Comparison of ENCODE assay signal across 11 cellular contexts in genomic region chr12:70660620-70661219, GRCh38. TPM values are rescaled to one million over a fixed set of nuclear protein-coding genes. Genes with fewer than 3 reads are reported as not detected.
DNase-seq lines count a peak whose midpoint lies in the region; ATAC-seq, FAIRE-seq and TF ChIP-seq lines count a peak whose summit lies in the region.
"Had no signal": no experiment of that assay in that cellular context is flagged by ENCODE, and none has a peak within 500 bp of the region (broad histone marks: within the 10 kb centered on the region; RNA-seq: fewer than 3 reads in every experiment).

No MANE protein-coding gene starts in this region.

- POLR2A ChIA-PET in PC-9 (lab: Charles Lee; ENCODE audit: unreplicated experiment) = interaction anchor here (0.5 kb wide), 1 partner anchor 94 kb away, joined by 4 read pairs; no protein-coding TSS in a partner anchor

- H3F3A ChIP-seq in PC-9 (ENCODE audit: insufficient read depth, low read depth) (peaks cover 4% of the 10 kb centered on the region; the same call in 1 of the 2 replicates), neural progenitor cell (ENCODE audit: low read depth) (peaks cover 17% of the 10 kb centered on the region)

- no peak overlapping the region for H3K9ac ChIP-seq in neural progenitor cell

- no peak overlapping the region for H2AFZ ChIP-seq in PC-9
- H2AFZ ChIP-seq in neural progenitor cell (replicated peaks) = no peak overlapping the region

- H3K27me3 ChIP-seq in PC-9 (ENCODE audit: insufficient read depth, low read depth) (no peaks in the 10 kb centered on the region), pancreas (no peaks in the 10 kb centered on the region), neural progenitor cell (no peaks in the 10 kb centered on the region)
- H3K27me3 ChIP-seq: cardiac muscle cell had no signal

- H3K27ac Mint-ChIP-seq in neural progenitor cell = no peak overlapping the region

- no peaks in the 10 kb centered on the region for H3K36me3 ChIP-seq in PC-9 (ENCODE audit: low read depth)
- H3K36me3 ChIP-seq in pancreas = no peaks in the 10 kb centered on the region
- H3K36me3 ChIP-seq in neural progenitor cell = no peaks in the 10 kb centered on the region
- H3K36me3 ChIP-seq: cardiac muscle cell had no signal

- ATAC-seq in GM19351 (IDR thresholded peaks at IDR 0.05; ENCODE audit: unreplicated experiment) (peak; percentile 55), pancreas (peak in 3 of 4 donors; percentile 12 to 33 (median 18)), left lobe of liver (no peak)

- 47 to 48% methylated on average over 5 of the region's 5 CpGs for WGBS in pancreas, 2 donors

- no peaks in the 10 kb centered on the region for H3K79me2 ChIP-seq in PC-9 (ENCODE audit: low read depth)
- H3K79me2 ChIP-seq in neural progenitor cell (ENCODE audit: low read depth) = no peaks in the 10 kb centered on the region

- no peaks in the 10 kb centered on the region for H3K36me3 Mint-ChIP-seq in neural progenitor cell

- TF ChIP-seq CTCF in PC-9 (conservative IDR thresholded peaks at IDR 0.05) (no peak), epithelial cell of proximal tubule (conservative IDR thresholded peaks at IDR 0.05; ENCODE audit: low read depth, low read length) (no peak), pancreas (IDR thresholded peaks at IDR 0.05) (no peak), neural progenitor cell (IDR thresholded peaks at IDR 0.05) (no peak)

- no peak overlapping the region for H3K4me3 Mint-ChIP-seq in neural progenitor cell

- CTCF ChIA-PET in PC-9 (lab: Charles Lee) = no interaction called here

- H3K27ac ChIP-seq in PC-9 (no peak overlapping the region), pancreas (no peak overlapping the region), caudate nucleus (ENCODE audit: low read depth, low read length) (no peak overlapping the region), neural progenitor cell (no peak overlapping the region)
- H3K27ac ChIP-seq: cardiac muscle cell, VCaP had no signal

- DNase-seq in PC-9 = peak in 1 of 2 experiments; percentile 65
- peak; percentile 45 for DNase-seq in epithelial cell of proximal tubule (ENCODE audit: low read depth)
- no peak for DNase-seq in pancreas
- DNase-seq in left lobe of liver (ENCODE audit: low spot score) = no peak
- no peak for DNase-seq in caudate nucleus (lab: John Stamatoyannopoulos, UW)
- no peak for DNase-seq in stimulated activated CD8-positive, alpha-beta memory T cell treated with anti-CD3 and anti-CD28 coated beads, Interleukin-4, amount 100 ng/mL, for 48 hours
- DNase-seq in neural progenitor cell (ENCODE audit: low spot score) = no peak
- DNase-seq: NCI-H1694 treated with DMSO at 0.1 percent for 48 hours had no signal

- intact Hi-C loops in PC-9 (cut with micrococcal nuclease; ENCODE audit: unreplicated experiment) = loop anchor here (1.0 kb wide), 2 partner anchors 14 to 211 kb away; no protein-coding TSS in a partner anchor
- intact Hi-C loops in pancreas (cut with DNase I) = no loop called here

- no peaks in the 10 kb centered on the region for H3K27me3 Mint-ChIP-seq in neural progenitor cell (ENCODE audit: insufficient read depth, low read depth)

- H3K4me1 ChIP-seq in PC-9 (replicated peaks; ENCODE audit: insufficient read depth) = peaks cover 18% of the 10 kb centered on the region; the same call in 1 of the 2 replicates
- no peaks in the 10 kb centered on the region for H3K4me1 ChIP-seq in pancreas
- peaks cover 18% of the 10 kb centered on the region for H3K4me1 ChIP-seq in neural progenitor cell

- H3K9me2 ChIP-seq in PC-9 (ENCODE audit: insufficient read depth) = no peaks in the 10 kb centered on the region

- H3K4me2 ChIP-seq in PC-9 (0 out of 2 replicates have a peak overlapping the region, but pooled peaks have one; percentile 29), neural progenitor cell (no peak overlapping the region)

- no peak overlapping the region for H3K4me3 ChIP-seq in PC-9
- no peak overlapping the region for H3K4me3 ChIP-seq in epithelial cell of proximal tubule (ENCODE audit: low read depth, low read length)
- H3K4me3 ChIP-seq in pancreas = no peak overlapping the region
- H3K4me3 ChIP-seq in neural progenitor cell = no peak overlapping the region
- H3K4me3 ChIP-seq: cardiac muscle cell had no signal

- BruUV-seq in PC-9 (replicated peaks; lab: Mats Ljungman, UMichigan) = no TSS peak

- peaks cover 3% of the 10 kb centered on the region for H3K9me3 Mint-ChIP-seq in neural progenitor cell

- no peaks in the 10 kb centered on the region for H4K20me1 ChIP-seq in PC-9 (ENCODE audit: insufficient read depth)
- no peaks in the 10 kb centered on the region for H4K20me1 ChIP-seq in neural progenitor cell (ENCODE audit: low read depth)

- H3K4me1 Mint-ChIP-seq in neural progenitor cell = peaks cover 10% of the 10 kb centered on the region

- H3K9me3 ChIP-seq in PC-9 (ENCODE audit: insufficient read depth, low read depth) = no peaks in the 10 kb centered on the region
- no peaks in the 10 kb centered on the region for H3K9me3 ChIP-seq in pancreas
- no peaks in the 10 kb centered on the region for H3K9me3 ChIP-seq in neural progenitor cell (ENCODE audit: low read depth)

- FAIRE-seq in pancreas (lab: Jason Lieb, UNC) = no peak

RNA-seq across cellular contexts. Expression of gene PTPRB, which starts 23.5 kb away (rescaled TPM):
- 1.3 and 1.9 TPM in 2 replicates for total RNA-seq in PC-9 (2021)
- total RNA-seq in epithelial cell of proximal tubule = 1.6 and 2.5 TPM in 2 replicates
- 1 to 10 TPM; 2.9 to 5.5 (median 4.4) TPM for total RNA-seq in pancreas
- 1 to 10 TPM; 2.2 to 5.1 TPM for polyA plus RNA-seq in pancreas
- total RNA-seq in left lobe of liver = 14.6 TPM
- total RNA-seq in neural progenitor cell (ENCODE audit: low replicate concordance) = 0.06 TPM in 1 of 2 replicates, not detected in the other
